ENCODE assay signal across 8 cellular contexts in genomic region chr9:6681147-6681956, GRCh38. TPM values are rescaled to one million over a fixed set of nuclear protein-coding genes. Genes with fewer than 3 reads are reported as not detected.
DNase-seq lines count a peak whose midpoint lies in the region; ATAC-seq, FAIRE-seq and TF ChIP-seq lines count a peak whose summit lies in the region.

No MANE protein-coding gene starts in this region.

- no peaks in the 10 kb centered on the region for H3K9me3 ChIP-seq in Caco-2
- no peaks in the 10 kb centered on the region for H3K9me3 ChIP-seq in NT2/D1 (ENCODE audit: insufficient read depth, low read length)
- no peaks in the 10 kb centered on the region for H3K9me3 ChIP-seq in endothelial cell of umbilical vein (replicated peaks; ENCODE audit: control insufficient read depth, insufficient read depth, low read length)

- peaks cover 14% of the 10 kb centered on the region for H3K79me2 ChIP-seq in endothelial cell of umbilical vein (ENCODE audit: control insufficient read depth, insufficient read depth, low read length)

- POLR2A ChIA-PET in Caco-2 (lab: Charles Lee): interaction anchor here (0.5 to 2.7 kb wide), 16 partner anchors 10 to 511 kb away, joined by 3 to 36 read pairs (median 4); partner anchors contain the start of gene KDM4C
- POLR2A ChIA-PET in endothelial cell of umbilical vein (lab: Charles Lee): interaction anchor here (0.6 to 1.1 kb wide), 5 partner anchors 11 to 1261 kb away, joined by 3 to 5 read pairs (median 4); partner anchors contain the start of gene KDM4C

- ATAC-seq in GM21381 (IDR thresholded peaks at IDR 0.05; ENCODE audit: unreplicated experiment): peak; percentile 77

- H3K4me3 ChIP-seq in Caco-2 (ENCODE audit: low read depth, low read length) (peak overlapping the region; percentile 62), NT2/D1 (ENCODE audit: insufficient read length, low read depth) (peak overlapping the region; percentile 89), endothelial cell of umbilical vein (replicated peaks in 1 of 3; ENCODE audit: insufficient read depth in 1 of 3, low read depth in 1 of 3, low read length in 3 of 3) (peak overlapping the region; percentile 68 to 85 (median 81))

- BruUV-seq in Caco-2 (replicated peaks; lab: Mats Ljungman, UMichigan) (TSS peak; percentile 54), endothelial cell of umbilical vein (replicated peaks; lab: Mats Ljungman, UMichigan) (TSS peak; percentile 51)

- no peaks in the 10 kb centered on the region for H3K9me1 ChIP-seq in endothelial cell of umbilical vein (replicated peaks; ENCODE audit: control insufficient read depth, extremely low read depth, insufficient read depth, low read length)

- dilution Hi-C loops in endothelial cell of umbilical vein (cut with MboI; ENCODE audit: extremely low pct_ligation_motif_present, low sequenced_read_pairs): no loop called here

- peak overlapping the region; percentile 84 for H3K27ac ChIP-seq in endothelial cell of umbilical vein (ENCODE audit: insufficient read depth, low read depth, low read length)

- TF ChIP-seq CTCF in Caco-2 (IDR thresholded peaks at IDR 0.05; ENCODE audit: insufficient read depth in 1 of 2, low read depth in 1 of 2, low read length in 1 of 2, severe bottlenecking in 1 of 2, unreplicated experiment in 1 of 2) (no peak), endothelial cell of umbilical vein (IDR thresholded peaks at IDR 0.05; ENCODE audit: extremely low read depth in 1 of 2, insufficient read depth in 1 of 2, low read depth in 1 of 2, low read length in 2 of 2) (no peak)

- H3K4me3 Mint-ChIP-seq in Caco-2 (ENCODE audit: unreplicated experiment): peak overlapping the region; percentile 77

- H3K27me3 ChIP-seq in Caco-2 (replicated peaks; ENCODE audit: control insufficient read depth, insufficient read depth, low read length) (no peaks in the 10 kb centered on the region), NT2/D1 (ENCODE audit: insufficient read depth, insufficient read length) (no peaks in the 10 kb centered on the region), endothelial cell of umbilical vein (ENCODE audit: control insufficient read depth in 2 of 2, insufficient read depth in 2 of 2, low read length in 2 of 2) (no peaks in the 10 kb centered on the region)

- TF ChIP-seq POLR2A in endothelial cell of umbilical vein (IDR thresholded peaks at IDR 0.05; ENCODE audit: low read depth, low read length): peak; percentile 93

- H3K4me2 ChIP-seq in endothelial cell of umbilical vein (ENCODE audit: insufficient read depth, low read length): peak overlapping the region; percentile 92

- FAIRE-seq in endothelial cell of umbilical vein (lab: Jason Lieb, UNC): peak; percentile 90

- intact Hi-C loops in Caco-2 (cut with micrococcal nuclease; ENCODE audit: unreplicated experiment): loop anchor here (1.0 to 10.0 kb wide), 5 partner anchors 17 to 327 kb away; partner anchors contain the start of gene GLDC
- intact Hi-C loops in endothelial cell of umbilical vein (cut with micrococcal nuclease): loop anchor here (1.0 to 10.0 kb wide), 8 partner anchors 23 to 674 kb away; partner anchors contain the start of genes GLDC, KDM4C and UHRF2

- no peaks in the 10 kb centered on the region for H3K9me3 Mint-ChIP-seq in Caco-2 (ENCODE audit: unreplicated experiment)

- peak overlapping the region; percentile 71 for H2AFZ ChIP-seq in endothelial cell of umbilical vein (ENCODE audit: low read depth, low read length)

- peaks cover 42% of the 10 kb centered on the region for H3K36me3 Mint-ChIP-seq in Caco-2 (ENCODE audit: insufficient read depth, unreplicated experiment)

- H3K27me3 Mint-ChIP-seq in Caco-2 (ENCODE audit: insufficient read depth, unreplicated experiment): no peaks in the 10 kb centered on the region

- no peaks in the 10 kb centered on the region for H4K20me1 ChIP-seq in endothelial cell of umbilical vein (replicated peaks; ENCODE audit: control insufficient read depth, extremely low read depth, insufficient read depth, low read length)

- H3K4me1 Mint-ChIP-seq in Caco-2 (ENCODE audit: low read depth, unreplicated experiment): peaks cover 10% of the 10 kb centered on the region

- H3K27ac Mint-ChIP-seq in Caco-2 (ENCODE audit: unreplicated experiment): peak overlapping the region; percentile 99

- H3K36me3 ChIP-seq in Caco-2 (ENCODE audit: control insufficient read depth, insufficient read depth, low read length): no peaks in the 10 kb centered on the region
- H3K36me3 ChIP-seq in NT2/D1 (ENCODE audit: insufficient read depth, insufficient read length, low read length): peaks cover 6% of the 10 kb centered on the region
- no peaks in the 10 kb centered on the region for H3K36me3 ChIP-seq in endothelial cell of umbilical vein (ENCODE audit: control insufficient read depth in 2 of 2, extremely low read depth in 1 of 2, insufficient read depth in 2 of 2, low read length in 2 of 2)

- H3K9ac ChIP-seq in NT2/D1 (ENCODE audit: insufficient read length, low read depth) (peak overlapping the region; percentile 97), endothelial cell of umbilical vein (replicated peaks; ENCODE audit: extremely low read depth, insufficient read depth, low read length) (peak overlapping the region; percentile 87)

- peak; percentile 96 to 97 for DNase-seq in Caco-2
- peak; percentile 29 to 99 (median 92) for DNase-seq in HUDEP-2 (lab: John Stamatoyannopoulos, UW; ENCODE audit: unreplicated experiment in 76 of 76)
- peak; percentile 97 for DNase-seq in NT2/D1 (ENCODE audit: low read depth, low spot score)
- peak; percentile 94 for DNase-seq in activated CD8-positive, alpha-beta memory T cell treated with anti-CD3 and anti-CD28 coated beads, Interleukin-2, amount 50 U/mL, for 48 hours
- peak; percentile 99 for DNase-seq in endothelial cell of umbilical vein (ENCODE audit: low read depth, low spot score)
- peak; percentile 98 for DNase-seq in middle frontal gyrus (ENCODE audit: extremely low spot score, low spot score)
- DNase-seq in stimulated activated CD8-positive, alpha-beta memory T cell treated with anti-CD3 and anti-CD28 coated beads, Interleukin-2, amount 100 ng/mL, for 1 hour (ENCODE audit: low read depth in 2 of 2): peak; percentile 73 to 84

- H3K4me1 ChIP-seq in Caco-2: peaks cover 15% of the 10 kb centered on the region
- H3K4me1 ChIP-seq in NT2/D1 (ENCODE audit: insufficient read depth, insufficient read length): peaks cover 2% of the 10 kb centered on the region
- peaks cover 5% of the 10 kb centered on the region for H3K4me1 ChIP-seq in endothelial cell of umbilical vein (ENCODE audit: control insufficient read depth, extremely low read depth, insufficient read depth, low read length)

- CTCF ChIA-PET in Caco-2 (lab: Charles Lee) (no interaction called here), endothelial cell of umbilical vein (lab: Charles Lee) (interaction anchor here (1.0 to 1.5 kb wide), 3 partner anchors 70 to 97 kb away, joined by 3 to 6 read pairs (median 3); no protein-coding TSS in a partner anchor)

TF ChIP-seq in endothelial cell of umbilical vein, 7 proteins besides CTCF, POLR2A, EP300 and RAD21:
- TF ChIP-seq MYC (IDR thresholded peaks at IDR 0.05; ENCODE audit: low read depth, low read length): peak; percentile 88
- TF ChIP-seq POLR2AphosphoS5 (IDR thresholded peaks at IDR 0.05; ENCODE audit: insufficient read depth, low read depth, low read length): peak; percentile 95
- no peak for TF ChIP-seq EZH2 (IDR thresholded peaks at IDR 0.05; ENCODE audit: borderline replicate concordance, low read depth, low read length, severe bottlenecking)
- TF ChIP-seq MAX (IDR thresholded peaks at IDR 0.05; ENCODE audit: insufficient read depth, insufficient read length): peak; percentile 88

RNA-seq across cellular contexts. Expression of gene GLDC, which starts 35.8 kb away (rescaled TPM):
- 276 and 320 TPM in 2 replicates for total RNA-seq in Caco-2 (2022)
- total RNA-seq in endothelial cell of umbilical vein: 2.6 and 4.7 TPM in 2 replicates
- polyA plus RNA-seq in endothelial cell of umbilical vein: 1.2 and 1.8 TPM in 2 replicates
- 1.8 and 2.2 TPM in 2 replicates for polyA plus RNA-seq in endothelial cell of umbilical vein (2011; cell fraction: cytosol; rRNA removed)
- polyA plus RNA-seq in endothelial cell of umbilical vein (2011; cell fraction: nucleus; rRNA removed): 1.4 and 1.8 TPM in 2 replicates
- 12.8 and 16.0 TPM in 2 replicates for polyA plus RNA-seq in endothelial cell of umbilical vein (2012)
- polyA minus RNA-seq in endothelial cell of umbilical vein: 0.96 and 2.4 TPM in 2 replicates
- polyA minus RNA-seq in endothelial cell of umbilical vein (2011; cell fraction: cytosol; rRNA and poly(A)+ RNA removed): not detected
- 1.8 and 2.2 TPM in 2 replicates for polyA minus RNA-seq in endothelial cell of umbilical vein (2011; cell fraction: nucleus; rRNA and poly(A)+ RNA removed)

Comparison
In these comparisons a context has a peak if more than half of its experiments do, and no peak if none do; other contexts are left out.
1. Peak in every context shown above with its lines: DNase-seq, ATAC-seq, H3K4me3 ChIP-seq and H3K27ac ChIP-seq.
2. RNA of gene GLDC, which starts 35.8 kb away (total RNA-seq): 276 to 320 TPM in Caco-2; 2.6 to 4.7 TPM in endothelial cell of umbilical vein; every median in the first group is over 10 times any median in the second.